8 cellular contexts compared by ENCODE assay signal in the genomic region with DNA sequence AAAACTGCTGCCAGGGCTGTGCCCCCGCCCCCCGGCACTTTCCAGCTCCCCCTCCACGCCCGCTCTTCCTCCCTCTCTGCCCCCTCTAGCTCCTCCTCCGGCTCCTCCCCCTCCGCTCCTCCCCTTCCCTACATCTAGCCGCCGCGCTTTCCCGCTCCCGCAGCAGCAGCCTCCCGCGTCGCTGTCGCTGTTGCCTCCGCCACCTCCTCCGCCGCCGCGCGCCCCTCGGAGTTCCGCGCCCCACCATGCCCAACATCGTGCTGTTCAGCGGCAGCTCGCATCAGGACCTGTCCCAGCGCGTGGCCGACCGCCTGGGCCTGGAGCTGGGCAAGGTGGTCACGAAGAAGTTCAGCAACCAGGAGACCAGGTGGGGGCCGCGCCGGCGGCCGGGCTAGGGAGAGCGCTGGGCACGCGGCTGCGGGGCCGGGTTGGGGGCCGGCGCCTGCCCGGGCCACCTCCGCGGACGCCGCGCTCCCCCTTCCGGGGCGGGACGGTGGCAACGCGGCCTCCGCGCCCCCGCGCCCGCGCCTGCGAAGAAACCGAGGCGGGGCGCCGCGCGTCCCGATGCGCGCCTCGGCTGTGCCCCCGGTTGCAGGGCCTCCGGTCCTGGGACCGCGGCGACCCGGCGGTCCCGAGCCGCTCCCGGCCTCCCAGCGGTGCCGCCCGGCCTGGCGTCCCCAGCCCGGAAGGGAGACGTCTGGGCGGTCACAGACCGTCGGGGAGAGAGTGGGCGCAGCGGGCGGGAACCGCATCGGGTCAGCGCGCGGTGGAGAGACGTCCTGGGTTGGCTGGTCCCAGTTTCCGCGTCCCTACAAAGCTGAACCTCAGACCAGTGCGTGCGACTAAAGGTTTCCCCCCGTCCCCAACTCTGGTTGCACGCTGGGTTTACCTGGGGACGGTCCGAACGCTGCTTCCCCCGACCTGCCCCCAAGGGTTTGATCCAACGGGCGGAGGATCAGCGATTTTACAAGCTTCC. TPM values are rescaled to one million over a fixed set of nuclear protein-coding genes. Genes with fewer than 3 reads are reported as not detected.
DNase-seq lines count a peak whose midpoint lies in the region; ATAC-seq, FAIRE-seq and TF ChIP-seq lines count a peak whose summit lies in the region.

A gene (plus strand): TSS at position 160 of the 976 bp plus-strand sequence. CDS start 86 bp downstream, at position 246.

- H3K36me3 ChIP-seq in endothelial cell of umbilical vein (ENCODE audit: control insufficient read depth in 2 of 2, extremely low read depth in 1 of 2, insufficient read depth in 2 of 2, low read length in 2 of 2) (no peaks in the 10 kb centered on the region), mucosa of rectum (ENCODE audit: control insufficient read depth in 2 of 2, insufficient read depth in 2 of 2, low read length in 2 of 2) (no peaks in the 10 kb centered on the region)

- H3K79me2 ChIP-seq in endothelial cell of umbilical vein (ENCODE audit: control insufficient read depth, insufficient read depth, low read length): peaks cover 15% of the 10 kb centered on the region

- H2AFZ ChIP-seq in endothelial cell of umbilical vein (ENCODE audit: low read depth, low read length): peak within 1 kb of the TSS; percentile 83

- H3K27ac ChIP-seq in 22Rv1 (0 out of 2 replicates have a peak within 1 kb of the TSS, but pooled peaks have one; percentile 34), endothelial cell of umbilical vein (ENCODE audit: insufficient read depth, low read depth, low read length) (peak within 1 kb of the TSS; percentile 17), mucosa of rectum (ENCODE audit: low read depth in 2 of 2, low read length in 2 of 2) (peak within 1 kb of the TSS in 1 of 2 donors; percentile 37)

- intact Hi-C loops in endothelial cell of umbilical vein (cut with micrococcal nuclease): no loop called here

- POLR2A ChIA-PET in endothelial cell of umbilical vein (lab: Charles Lee): interaction anchor here (1.0 kb wide), 1 partner anchor 10 kb away, joined by 5 read pairs; no protein-coding TSS in a partner anchor

- dilution Hi-C loops in endothelial cell of umbilical vein (cut with MboI; ENCODE audit: extremely low pct_ligation_motif_present, low sequenced_read_pairs): no loop called here

- H3K4me3 ChIP-seq in endothelial cell of umbilical vein (replicated peaks in 1 of 3; ENCODE audit: insufficient read depth in 1 of 3, low read depth in 1 of 3, low read length in 3 of 3) (peak within 1 kb of the TSS; percentile 55 to 79 (median 69)), mucosa of rectum (ENCODE audit: low read length in 2 of 2) (peak within 1 kb of the TSS; percentile 73 to 78)

- H3K9me1 ChIP-seq in endothelial cell of umbilical vein (replicated peaks; ENCODE audit: control insufficient read depth, extremely low read depth, insufficient read depth, low read length): no peaks in the 10 kb centered on the region

- peak; percentile 72 for ATAC-seq in GM18867 (IDR thresholded peaks at IDR 0.05; ENCODE audit: unreplicated experiment)
- ATAC-seq in HG03135 (IDR thresholded peaks at IDR 0.05; ENCODE audit: unreplicated experiment): peak; percentile 61
- peak; percentile 93 for ATAC-seq in activated CD8-positive, alpha-beta memory T cell treated with anti-CD3 and anti-CD28 coated beads, Interleukin-2, amount 10 ng/mL, durations not matched to agents 7 days and 5 days

- TF ChIP-seq POLR2A in endothelial cell of umbilical vein (IDR thresholded peaks at IDR 0.05; ENCODE audit: low read depth, low read length): no peak

- H3K9me3 Mint-ChIP-seq in activated CD8-positive, alpha-beta memory T cell treated with anti-CD3 and anti-CD28 coated beads, Interleukin-2, amount 10 ng/mL, durations not matched to agents 7 days and 5 days (ENCODE audit: low read depth): no peaks in the 10 kb centered on the region

- H3K27me3 ChIP-seq in endothelial cell of umbilical vein (ENCODE audit: control insufficient read depth in 2 of 2, insufficient read depth in 2 of 2, low read length in 2 of 2): peaks cover 0 to 5% of the 10 kb centered on the region in 2 experiments
- no peaks in the 10 kb centered on the region for H3K27me3 ChIP-seq in mucosa of rectum (ENCODE audit: control insufficient read depth in 2 of 2, insufficient read depth in 2 of 2, low read length in 2 of 2)

- peaks cover 35% of the 10 kb centered on the region for H3K4me1 Mint-ChIP-seq in activated CD8-positive, alpha-beta memory T cell treated with anti-CD3 and anti-CD28 coated beads, Interleukin-2, amount 10 ng/mL, durations not matched to agents 7 days and 5 days

- peak within 1 kb of the TSS; percentile 89 for H3K4me2 ChIP-seq in endothelial cell of umbilical vein (ENCODE audit: insufficient read depth, low read length)

- BruUV-seq in endothelial cell of umbilical vein (replicated peaks; lab: Mats Ljungman, UMichigan): no TSS peak

- H3K36me3 Mint-ChIP-seq in activated CD8-positive, alpha-beta memory T cell treated with anti-CD3 and anti-CD28 coated beads, Interleukin-2, amount 10 ng/mL, durations not matched to agents 7 days and 5 days: peaks cover 24% of the 10 kb centered on the region

- H3K27me3 Mint-ChIP-seq in activated CD8-positive, alpha-beta memory T cell treated with anti-CD3 and anti-CD28 coated beads, Interleukin-2, amount 10 ng/mL, durations not matched to agents 7 days and 5 days: peaks cover 10% of the 10 kb centered on the region

- H3K9ac ChIP-seq in endothelial cell of umbilical vein (replicated peaks; ENCODE audit: extremely low read depth, insufficient read depth, low read length) (peak within 1 kb of the TSS; percentile 53), mucosa of rectum (ENCODE audit: low read depth in 1 of 2, low read length in 2 of 2) (peak within 1 kb of the TSS; percentile 63 to 71)

- CTCF ChIA-PET in activated CD8-positive, alpha-beta memory T cell treated with anti-CD3 and anti-CD28 coated beads, Interleukin-2, amount 10 ng/mL, durations not matched to agents 7 days and 5 days (lab: Charles Lee): interaction anchor here (0.6 to 3.9 kb wide), 6 partner anchors 10 to 155 kb away, joined by 3 to 33 read pairs (median 4); no protein-coding TSS in a partner anchor
- CTCF ChIA-PET in endothelial cell of umbilical vein (lab: Charles Lee): interaction anchor here (0.8 to 2.7 kb wide), 4 partner anchors 10 to 23 kb away, joined by 3 to 24 read pairs (median 4); no protein-coding TSS in a partner anchor

- peaks cover 5% of the 10 kb centered on the region for H3K4me1 ChIP-seq in endothelial cell of umbilical vein (ENCODE audit: control insufficient read depth, extremely low read depth, insufficient read depth, low read length)
- H3K4me1 ChIP-seq in mucosa of rectum (ENCODE audit: control insufficient read depth in 2 of 2, insufficient read depth in 2 of 2, low read length in 2 of 2): no peaks in the 10 kb centered on the region

- H3K9me3 ChIP-seq in endothelial cell of umbilical vein (replicated peaks; ENCODE audit: control insufficient read depth, insufficient read depth, low read length) (no peaks in the 10 kb centered on the region), mucosa of rectum (ENCODE audit: control insufficient read depth in 2 of 2, low read length in 2 of 2) (no peaks in the 10 kb centered on the region)

- peak within 1 kb of the TSS; percentile 76 for H3K27ac Mint-ChIP-seq in activated CD8-positive, alpha-beta memory T cell treated with anti-CD3 and anti-CD28 coated beads, Interleukin-2, amount 10 ng/mL, durations not matched to agents 7 days and 5 days

- no peaks in the 10 kb centered on the region for H4K20me1 ChIP-seq in endothelial cell of umbilical vein (replicated peaks; ENCODE audit: control insufficient read depth, extremely low read depth, insufficient read depth, low read length)

- TF ChIP-seq CTCF in 22Rv1 (IDR thresholded peaks at IDR 0.05) (no peak), endothelial cell of umbilical vein (IDR thresholded peaks at IDR 0.05; ENCODE audit: extremely low read depth in 1 of 2, insufficient read depth in 1 of 2, low read depth in 1 of 2, low read length in 2 of 2) (no peak)

- DNase-seq in NCI-H82 (lab: John Stamatoyannopoulos, UW): peak; percentile 81
- peak; percentile 82 for DNase-seq in activated CD8-positive, alpha-beta memory T cell treated with anti-CD3 and anti-CD28 coated beads, Interleukin-2, amount 10 ng/mL, durations not matched to agents 7 days and 5 days
- peak; percentile 50 for DNase-seq in endothelial cell of umbilical vein (ENCODE audit: low read depth, low spot score)
- DNase-seq in stimulated activated CD8-positive, alpha-beta memory T cell treated with anti-CD3 and anti-CD28 coated beads, Interleukin-4, amount 100 ng/mL, for 4 hours (ENCODE audit: low read depth in 2 of 2, low spot score in 1 of 2): peak; percentile 48 to 52

- peak within 1 kb of the TSS; percentile 82 for H3K4me3 Mint-ChIP-seq in activated CD8-positive, alpha-beta memory T cell treated with anti-CD3 and anti-CD28 coated beads, Interleukin-2, amount 10 ng/mL, durations not matched to agents 7 days and 5 days

- peak; percentile 46 for FAIRE-seq in endothelial cell of umbilical vein (lab: Jason Lieb, UNC)

TF ChIP-seq in endothelial cell of umbilical vein, 7 proteins besides CTCF, POLR2A, EP300 and RAD21:
- TF ChIP-seq MYC (IDR thresholded peaks at IDR 0.05; ENCODE audit: low read depth, low read length) (no peak), POLR2AphosphoS5 (IDR thresholded peaks at IDR 0.05; ENCODE audit: insufficient read depth, low read depth, low read length) (peak; percentile 32)

RNA-seq across cellular contexts. Expression of the gene that starts here (rescaled TPM):
- total RNA-seq in activated CD8-positive, alpha-beta memory T cell treated with anti-CD3 and anti-CD28 coated beads, Interleukin-2, amount 10 ng/mL, durations not matched to agents 7 days and 5 days: 10 to 100 TPM; 72.8 to 77.8 TPM
- total RNA-seq in endothelial cell of umbilical vein: 36.7 and 38.0 TPM in 2 replicates
- polyA plus RNA-seq in endothelial cell of umbilical vein: 15.0 and 15.9 TPM in 2 replicates
- polyA plus RNA-seq in endothelial cell of umbilical vein (2011; cell fraction: cytosol; rRNA removed): 15.8 and 19.6 TPM in 2 replicates
- polyA plus RNA-seq in endothelial cell of umbilical vein (2011; cell fraction: nucleus; rRNA removed): 13.3 and 15.7 TPM in 2 replicates
- polyA plus RNA-seq in endothelial cell of umbilical vein (2012): 20.7 and 22.2 TPM in 2 replicates
- polyA minus RNA-seq in endothelial cell of umbilical vein: 36.9 and 38.1 TPM in 2 replicates
- polyA minus RNA-seq in endothelial cell of umbilical vein (2011; cell fraction: cytosol; rRNA and poly(A)+ RNA removed): 120 TPM
- 7.9 and 10.5 TPM in 2 replicates for polyA minus RNA-seq in endothelial cell of umbilical vein (2011; cell fraction: nucleus; rRNA and poly(A)+ RNA removed)
